ENCODE assay signal across 19 cellular contexts in the genomic region with DNA sequence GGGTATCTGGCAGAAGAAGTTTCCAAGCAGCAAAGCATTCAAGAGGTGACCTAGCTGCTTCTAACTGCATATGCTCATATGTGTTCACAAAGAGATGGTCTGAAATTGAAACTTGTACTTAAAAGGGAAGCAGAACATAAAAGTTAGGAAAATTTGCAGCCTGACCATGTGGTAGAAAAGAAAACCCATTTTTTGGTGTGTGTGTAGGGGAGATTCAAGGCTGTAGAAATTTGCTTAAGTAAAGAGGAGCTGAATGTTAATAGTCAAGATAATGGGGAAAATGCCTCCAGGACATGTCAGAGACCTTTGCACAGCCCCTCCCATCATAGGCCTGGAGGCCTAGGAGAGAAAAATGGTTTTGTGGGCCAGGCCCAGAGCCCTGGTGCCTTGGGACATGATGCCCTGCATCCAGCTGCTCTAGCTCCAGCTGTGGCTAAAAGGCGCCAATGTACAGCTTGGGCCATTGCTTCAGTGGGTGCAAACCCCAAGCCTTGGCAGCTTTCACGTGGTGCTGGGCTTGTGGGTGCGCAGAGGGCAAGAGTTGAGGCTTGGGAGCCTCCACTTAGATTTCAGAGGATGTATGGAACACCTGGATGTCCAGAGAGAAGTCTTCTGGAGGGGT. TPM values are rescaled to one million over a fixed set of nuclear protein-coding genes. Genes with fewer than 3 reads are reported as not detected.
DNase-seq lines count a peak whose midpoint lies in the region; ATAC-seq and TF ChIP-seq lines count a peak whose summit lies in the region.
"Had no signal": no experiment of that assay in that cellular context is flagged by ENCODE, and none has a peak within 500 bp of the region (broad histone marks: within the 10 kb centered on the region; RNA-seq: fewer than 3 reads in every experiment).

No MANE protein-coding gene starts in this region.

- H3K27me3 Mint-ChIP-seq in endothelial cell (ENCODE audit: unreplicated experiment): peaks cover 3% of the 10 kb centered on the region
- H3K27me3 Mint-ChIP-seq in activated naive CD8-positive, alpha-beta T cell treated with anti-CD3 and anti-CD28 coated beads for 36 hours: no peaks in the 10 kb centered on the region
- H3K27me3 Mint-ChIP-seq: CD4-positive, CD25-positive, alpha-beta regulatory T cell had no signal

- H3K27ac Mint-ChIP-seq in endothelial cell (ENCODE audit: unreplicated experiment): no peak overlapping the region
- H3K27ac Mint-ChIP-seq in activated naive CD8-positive, alpha-beta T cell treated with anti-CD3 and anti-CD28 coated beads for 36 hours: no peak overlapping the region
- H3K27ac Mint-ChIP-seq: CD8-positive, alpha-beta T cell had no signal

- H3K9me3 Mint-ChIP-seq in endothelial cell (ENCODE audit: unreplicated experiment): peaks cover 17% of the 10 kb centered on the region
- H3K9me3 Mint-ChIP-seq in activated naive CD8-positive, alpha-beta T cell treated with anti-CD3 and anti-CD28 coated beads for 36 hours: peaks cover 26% of the 10 kb centered on the region

- no peaks in the 10 kb centered on the region for H3K27me3 ChIP-seq in Panc1 (ENCODE audit: control insufficient read depth, insufficient read depth, low read length)

- TF ChIP-seq CTCF in HEK293 (tag by site-specific recombination; IDR thresholded peaks at IDR 0.05) (no peak), Panc1 (IDR thresholded peaks at IDR 0.05) (no peak), endothelial cell (IDR thresholded peaks at IDR 0.05; ENCODE audit: unreplicated experiment) (no peak)

- in situ Hi-C loops in Panc1 (cut with HindIII; ENCODE audit: low pct_unique_long_range_greater_than_20kb, low sequenced_read_pairs): no loop called here

- H3K36me3 Mint-ChIP-seq in endothelial cell (ENCODE audit: low read depth, unreplicated experiment): peaks cover 16% of the 10 kb centered on the region
- H3K36me3 Mint-ChIP-seq in activated naive CD8-positive, alpha-beta T cell treated with anti-CD3 and anti-CD28 coated beads for 36 hours: peaks cover 58% of the 10 kb centered on the region

- POLR2A ChIA-PET in HEK293 (lab: Yijun Ruan, JAX): no interaction called here
- POLR2A ChIA-PET in Panc1 (lab: Charles Lee): no interaction called here

- H3K4me3 ChIP-seq in HEK293 (ENCODE audit: low read depth, low read length) (no peak overlapping the region), Panc1 (ENCODE audit: low read depth in 2 of 2, low read length in 2 of 2) (no peak overlapping the region)
- H3K4me3 ChIP-seq: GM12878, GM23248 had no signal

- ATAC-seq in Panc1: no peak
- no peak for ATAC-seq in GM21515 (IDR thresholded peaks at IDR 0.05; ENCODE audit: unreplicated experiment)
- no peak for ATAC-seq in HG03196 (IDR thresholded peaks at IDR 0.05; ENCODE audit: unreplicated experiment)
- ATAC-seq: CD8-positive, alpha-beta T cell; GM12878 had no signal

- no peak for DNase-seq in Panc1 (ENCODE audit: low read depth, low spot score)
- DNase-seq in endothelial cell (ENCODE audit: low spot score): no peak
- DNase-seq in activated naive CD8-positive, alpha-beta T cell treated with anti-CD3 and anti-CD28 coated beads for 36 hours: no peak
- DNase-seq: Caco-2; CD4-positive, CD25-positive, alpha-beta regulatory T cell; CD8-positive, alpha-beta T cell; DMS 273 treated with DMSO at 0.1 percent for 48 hours; DMS79; EL; GDM1; GM23248; H7; HCEC 1CT had no signal

- peak overlapping the region; percentile 56 for H3K4me3 Mint-ChIP-seq in endothelial cell (ENCODE audit: unreplicated experiment)
- H3K4me3 Mint-ChIP-seq in activated naive CD8-positive, alpha-beta T cell treated with anti-CD3 and anti-CD28 coated beads for 36 hours: no peak overlapping the region
- H3K4me3 Mint-ChIP-seq: CD4-positive, CD25-positive, alpha-beta regulatory T cell; CD8-positive, alpha-beta T cell had no signal

- peaks cover 0 to 11% of the 10 kb centered on the region in 2 experiments; a peak in 1 of 3 replicates for H3K36me3 ChIP-seq in HEK293 (ENCODE audit: control insufficient read depth in 2 of 2, insufficient read depth in 1 of 2, low read length in 2 of 2)
- H3K36me3 ChIP-seq in Panc1 (ENCODE audit: control insufficient read depth, insufficient read depth, low read length): no peaks in the 10 kb centered on the region

- no peaks in the 10 kb centered on the region for H3K4me1 Mint-ChIP-seq in endothelial cell (ENCODE audit: unreplicated experiment)
- H3K4me1 Mint-ChIP-seq in activated naive CD8-positive, alpha-beta T cell treated with anti-CD3 and anti-CD28 coated beads for 36 hours: no peaks in the 10 kb centered on the region

- H3K4me1 ChIP-seq in HEK293 (ENCODE audit: control insufficient read depth, insufficient read depth, low read length) (no peaks in the 10 kb centered on the region), Panc1 (ENCODE audit: control insufficient read depth, insufficient read depth, low read length) (peaks cover 16% of the 10 kb centered on the region)
- H3K4me1 ChIP-seq: Caco-2 had no signal

- intact Hi-C loops in Panc1 (cut with micrococcal nuclease; ENCODE audit: unreplicated experiment): no loop called here

- CTCF ChIA-PET in HEK293 (lab: Yijun Ruan, JAX): no interaction called here
- CTCF ChIA-PET in Panc1 (lab: Charles Lee): interaction anchor here (0.7 kb wide), 1 partner anchor 202 kb away, joined by 3 read pairs; no protein-coding TSS in a partner anchor

- BruUV-seq in Panc1 (replicated peaks; lab: Mats Ljungman, UMichigan): no TSS peak

- no peaks in the 10 kb centered on the region for H3K9me3 ChIP-seq in HEK293 (ENCODE audit: control insufficient read depth, insufficient read depth, low read depth, low read length)
- peaks cover 11% of the 10 kb centered on the region; the same call in 1 of the 2 replicates for H3K9me3 ChIP-seq in Panc1 (ENCODE audit: control insufficient read depth, insufficient read depth, low read depth, low read length)

- no peak overlapping the region for H3K27ac ChIP-seq in HEK293 (ENCODE audit: extremely low read depth, low read depth, low read length)
- peak overlapping the region; percentile 11; the same call in 1 of the 2 replicates for H3K27ac ChIP-seq in Panc1 (ENCODE audit: low read length)
- H3K27ac ChIP-seq: C4-2B, GM23248 had no signal

TF ChIP-seq in HEK293, 187 proteins besides CTCF, POLR2A, EP300 and RAD21:
- TF ChIP-seq ZNF555 (tag by site-specific recombination; conservative IDR thresholded peaks at IDR 0.05): no peak
- no peak for TF ChIP-seq ZNF501 (tag by site-specific recombination; IDR thresholded peaks at IDR 0.05)
- 0 out of 2 replicates have a peak, but pooled peaks have one; percentile 36 for TF ChIP-seq ZNF558 (tag by site-specific recombination; IDR thresholded peaks at IDR 0.05)
- no peak for TF ChIP-seq GFI1B (tag by site-specific recombination; IDR thresholded peaks at IDR 0.05)
- TF ChIP-seq ZNF843 (tag by site-specific recombination; IDR thresholded peaks at IDR 0.05): no peak
- TF ChIP-seq ZNF529 (tag by site-specific recombination; IDR thresholded peaks at IDR 0.05; ENCODE audit: insufficient replicate concordance): no peak
- no peak for TF ChIP-seq ZNF48 (tag by site-specific recombination; IDR thresholded peaks at IDR 0.05)
- TF ChIP-seq SETDB1 (IDR thresholded peaks at IDR 0.05; ENCODE audit: insufficient read length, low read length): peak; percentile 97
- TF ChIP-seq ZNF596 (tag by site-specific recombination; IDR thresholded peaks at IDR 0.05): no peak
- peak; percentile 96 for TF ChIP-seq ZNF585B (tag by site-specific recombination; IDR thresholded peaks at IDR 0.05)
- TF ChIP-seq, protein P1, sequence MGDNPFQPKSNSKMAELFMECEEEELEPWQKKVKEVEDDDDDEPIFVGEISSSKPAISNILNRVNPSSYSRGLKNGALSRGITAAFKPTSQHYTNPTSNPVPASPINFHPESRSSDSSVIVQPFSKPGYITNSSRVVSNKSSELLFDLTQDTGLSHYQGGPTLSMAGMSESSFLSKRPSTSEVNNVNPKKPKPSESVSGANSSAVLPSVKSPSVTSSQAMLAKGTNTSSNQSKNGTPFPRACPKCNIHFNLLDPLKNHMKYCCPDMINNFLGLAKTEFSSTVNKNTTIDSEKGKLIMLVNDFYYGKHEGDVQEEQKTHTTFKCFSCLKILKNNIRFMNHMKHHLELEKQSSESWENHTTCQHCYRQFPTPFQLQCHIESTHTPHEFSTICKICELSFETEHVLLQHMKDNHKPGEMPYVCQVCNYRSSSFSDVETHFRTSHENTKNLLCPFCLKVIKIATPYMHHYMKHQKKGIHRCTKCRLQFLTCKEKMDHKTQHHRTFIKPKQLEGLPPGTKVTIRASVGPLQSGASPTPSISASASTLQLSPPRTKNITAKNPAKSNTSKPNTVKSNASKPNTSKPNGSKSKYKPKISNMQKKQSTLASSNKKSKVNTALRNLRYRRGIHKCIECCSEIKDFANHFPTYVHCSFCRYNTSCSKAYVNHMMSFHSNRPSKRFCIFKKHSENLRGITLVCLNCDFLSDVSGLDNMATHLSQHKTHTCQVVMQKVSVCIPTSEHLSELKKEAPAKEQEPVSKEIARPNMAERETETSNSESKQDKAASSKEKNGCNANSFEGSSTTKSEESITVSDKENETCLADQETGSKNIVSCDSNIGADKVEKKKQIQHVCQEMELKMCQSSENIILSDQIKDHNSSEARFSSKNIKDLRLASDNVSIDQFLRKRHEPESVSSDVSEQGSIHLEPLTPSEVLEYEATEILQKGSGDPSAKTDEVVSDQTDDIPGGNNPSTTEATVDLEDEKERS (tag by site-specific recombination; IDR thresholded peaks at IDR 0.05): peak; percentile 93

RNA-seq across cellular contexts. Expression of a gene that starts 54.9 kb away (rescaled TPM):
- total RNA-seq in Panc1 (2021; ENCODE audit: unreplicated experiment) (113 TPM), endothelial cell (ENCODE audit: unreplicated experiment) (5.7 TPM)
- polyA plus RNA-seq in Panc1 (2012; ENCODE audit: insufficient read length): 143 TPM
- total RNA-seq in activated naive CD8-positive, alpha-beta T cell treated with anti-CD3 and anti-CD28 coated beads for 36 hours: 100 to 1,000 TPM; 163 to 167 TPM
- total RNA-seq: A172 had no signal

Comparison
In these comparisons a context has a peak if more than half of its experiments do, and no peak if none do; other contexts are left out.
1. RNA of a gene that starts 54.9 kb away (total RNA-seq): 163 to 167 TPM in activated naive CD8-positive, alpha-beta T cell treated with anti-CD3 and anti-CD28 coated beads for 36 hours and 113 TPM in Panc1 (single experiment); 5.7 TPM in endothelial cell (single experiment); every median in the first group is over 10 times any median in the second.